ENCODE assay signal across 7 cellular contexts in genomic region chr1:1068374-1069060, GRCh38. TPM values are rescaled to one million over a fixed set of nuclear protein-coding genes. Genes with fewer than 3 reads are reported as not detected.
A peak's percentile ranks its signal among the peaks of the same experiment; 100 is the strongest.
DNase-seq lines count a peak whose midpoint lies in the region; ATAC-seq and TF ChIP-seq lines count a peak whose summit lies in the region.
"Had no signal": no experiment of that assay in that cellular context is flagged by ENCODE, and none has a peak within 500 bp of the region (broad histone marks: within the 10 kb centered on the region; RNA-seq: fewer than 3 reads in every experiment).

No MANE protein-coding gene starts in this region.

- no peaks in the 10 kb centered on the region for H4K20me1 ChIP-seq in fibroblast of lung (ENCODE audit: control insufficient read depth, extremely low read depth, insufficient read depth, low read length)

- DNase-seq in HEK293T (ENCODE audit: extremely low spot score) (no peak), T-helper 2 cell (peak in 4 of 5 experiments; percentile 23 to 65 (median 54)), fibroblast of lung (ENCODE audit: low read depth in 2 of 2) (no peak), upper lobe of right lung (peak; percentile 88), MV-4-11 (lab: John Stamatoyannopoulos, UW) (no peak)

- H3K27me3 ChIP-seq in fibroblast of lung (ENCODE audit: control insufficient read depth, insufficient read depth, low read length) = no peaks in the 10 kb centered on the region
- peaks cover 26% of the 10 kb centered on the region for H3K27me3 ChIP-seq in upper lobe of right lung

- no peaks in the 10 kb centered on the region for H3K9me3 ChIP-seq in fibroblast of lung (ENCODE audit: control insufficient read depth, insufficient read depth, low read depth, low read length)
- no peaks in the 10 kb centered on the region for H3K9me3 ChIP-seq in upper lobe of right lung

- peak overlapping the region; percentile 13 for H3K4me2 ChIP-seq in fibroblast of lung (ENCODE audit: extremely low read depth, insufficient read depth, low read length)

- POLR2A ChIA-PET in HEK293T (lab: Yijun Ruan, JAX) = interaction anchor here (1.7 kb wide), 1 partner anchor 11 kb away, joined by 6 read pairs; no protein-coding TSS in a partner anchor

- peaks cover 7% of the 10 kb centered on the region for H3K4me1 ChIP-seq in fibroblast of lung (ENCODE audit: control insufficient read depth, extremely low read depth, insufficient read depth, low read length)
- peaks cover 13% of the 10 kb centered on the region for H3K4me1 ChIP-seq in upper lobe of right lung

- peak; percentile 79 for ATAC-seq in upper lobe of right lung
- ATAC-seq in HG03439 (IDR thresholded peaks at IDR 0.05; ENCODE audit: unreplicated experiment) = no peak

- CTCF ChIA-PET in HEK293T (lab: Yijun Ruan, JAX) = no interaction called here

- no peaks in the 10 kb centered on the region for H3K79me2 ChIP-seq in fibroblast of lung (ENCODE audit: control insufficient read depth, insufficient read depth, low read length)

- H3K27ac ChIP-seq in fibroblast of lung (ENCODE audit: insufficient read depth, low read length) = no peak overlapping the region
- H3K27ac ChIP-seq in upper lobe of right lung = no peak overlapping the region

- H3K36me3 ChIP-seq in fibroblast of lung (ENCODE audit: control insufficient read depth, insufficient read depth, low read length) = no peaks in the 10 kb centered on the region
- H3K36me3 ChIP-seq in upper lobe of right lung = no peaks in the 10 kb centered on the region

- H3K4me3 ChIP-seq in fibroblast of lung (replicated peaks in 1 of 4; ENCODE audit: control extremely low read depth in 1 of 4, insufficient read depth in 1 of 4, low read depth in 3 of 4, low read length in 4 of 4) (no peak overlapping the region), upper lobe of right lung (peak overlapping the region; percentile 47)

- TF ChIP-seq CTCF in fibroblast of lung (conservative IDR thresholded peaks at IDR 0.05 in 1 of 2, IDR thresholded peaks at IDR 0.05 in 1 of 2; ENCODE audit: low read depth in 1 of 2, low read length in 2 of 2) = no peak
- no peak for TF ChIP-seq CTCF in upper lobe of right lung (IDR thresholded peaks at IDR 0.05)

- intact Hi-C loops in upper lobe of right lung (cut with DNase I) = loop anchor here (10.0 kb wide), 1 partner anchor 84 kb away; the partner anchor contains the start of gene PERM1

- no peak overlapping the region for H2AFZ ChIP-seq in fibroblast of lung (ENCODE audit: low read length)

- H3K9ac ChIP-seq in fibroblast of lung (ENCODE audit: insufficient read depth, low read length) = no peak overlapping the region

TF ChIP-seq in HEK293T, 16 proteins besides CTCF, POLR2A, EP300 and RAD21:
- TF ChIP-seq TARDBP (IDR thresholded peaks at IDR 0.05) = no peak
- peak; percentile 69 for TF ChIP-seq PKNOX1 (IDR thresholded peaks at IDR 0.05)
- TF ChIP-seq SUZ12 (IDR thresholded peaks at IDR 0.05) = no peak

RNA-seq across cellular contexts. Expression of gene RNF223, which starts 5.6 kb away (rescaled TPM):
- total RNA-seq in fibroblast of lung = not detected in 2 replicates
- not detected in 2 replicates for polyA plus RNA-seq in fibroblast of lung
- polyA plus RNA-seq in fibroblast of lung (2012) = not detected in 2 replicates
- not detected in 2 replicates for polyA minus RNA-seq in fibroblast of lung (ENCODE audit: low replicate concordance)
- total RNA-seq in upper lobe of right lung = 0.55 TPM
- total RNA-seq: activated naive CD4-positive, alpha-beta T cell treated with anti-CD3 and anti-CD28 coated beads, Interleukin-2, amount 50 U/mL, for 72 hours had no signal

RNA-seq across cellular contexts. Expression of gene C1orf159, which starts 47.4 kb away (rescaled TPM):
- total RNA-seq in fibroblast of lung = 3.1 and 3.3 TPM in 2 replicates
- polyA plus RNA-seq in fibroblast of lung = 2.6 and 3.4 TPM in 2 replicates
- polyA plus RNA-seq in fibroblast of lung (2012) = 5.0 and 6.2 TPM in 2 replicates
- 1.7 TPM in 2 replicates for polyA minus RNA-seq in fibroblast of lung (ENCODE audit: low replicate concordance)
- 9.7 TPM for total RNA-seq in upper lobe of right lung

RNA-seq across cellular contexts. Expression of gene AGRN, which starts 48.6 kb away (rescaled TPM):
- total RNA-seq in fibroblast of lung (38.3 and 50.9 TPM in 2 replicates), upper lobe of right lung (135 TPM)
- polyA plus RNA-seq in fibroblast of lung = 15.6 and 20.7 TPM in 2 replicates
- 43.3 and 61.1 TPM in 2 replicates for polyA plus RNA-seq in fibroblast of lung (2012)
- polyA minus RNA-seq in fibroblast of lung (ENCODE audit: low replicate concordance) = 28.0 and 70.5 TPM in 2 replicates

RNA-seq across cellular contexts. Expression of gene ISG15, which starts 55.2 kb away (rescaled TPM):
- total RNA-seq in fibroblast of lung = 74.7 and 93.3 TPM in 2 replicates
- 18.4 and 24.2 TPM in 2 replicates for polyA plus RNA-seq in fibroblast of lung
- 62.6 and 69.5 TPM in 2 replicates for polyA plus RNA-seq in fibroblast of lung (2012)
- polyA minus RNA-seq in fibroblast of lung (ENCODE audit: low replicate concordance) = 12.9 and 31.1 TPM in 2 replicates
- total RNA-seq in upper lobe of right lung = 93.6 TPM

Comparison
In these comparisons a context has a peak if more than half of its experiments do, and no peak if none do; other contexts are left out.
1. DNase-seq: peak in T-helper 2 cell (4 of 5) and upper lobe of right lung (single experiment); none in HEK293T (single experiment), fibroblast of lung (0 of 2) and MV-4-11 (single experiment).